In genomic region chr6:109008951-109009760, GRCh38 we compare ENCODE assay signal across 8 cellular contexts.
A peak's percentile ranks its signal among the peaks of the same experiment; 100 is the strongest.
DNase-seq lines count a peak whose midpoint lies in the region; ATAC-seq and TF ChIP-seq lines count a peak whose summit lies in the region.

No MANE protein-coding gene starts in this region.

- CTCF ChIA-PET in CD4-positive, alpha-beta T cell (lab: Charles Lee), result interaction anchor here (0.9 to 2.2 kb wide), 5 partner anchors 13 to 468 kb away, joined by 3 to 8 read pairs (median 3); no protein-coding TSS in a partner anchor

- no peaks in the 10 kb centered on the region for H3K9me3 Mint-ChIP-seq in CD4-positive, alpha-beta T cell
- H3K9me3 Mint-ChIP-seq in endothelial cell (ENCODE audit: unreplicated experiment), result no peaks in the 10 kb centered on the region
- H3K9me3 Mint-ChIP-seq in mesothelial cell of epicardium, result no peaks in the 10 kb centered on the region

- DNase-seq in CD4-positive, alpha-beta T cell, result peak; percentile 81 to 95 (median 88)
- peak; percentile 37 for DNase-seq in HS-5 (ENCODE audit: low read depth)
- peak; percentile 71 for DNase-seq in NOMO-1 treated with DMSO at 0.1 percent for 48 hours (lab: John Stamatoyannopoulos, UW; ENCODE audit: unreplicated experiment)
- peak; percentile 94 for DNase-seq in activated CD8-positive, alpha-beta memory T cell treated with anti-CD3 and anti-CD28 coated beads, Interleukin-2, amount 50 U/mL, for 4 hours
- DNase-seq in endothelial cell (ENCODE audit: low spot score), result peak; percentile 96
- peak; percentile 91 to 94 for DNase-seq in mesothelial cell of epicardium (ENCODE audit: low spot score in 2 of 2, unreplicated experiment in 2 of 2)
- DNase-seq in stimulated activated CD8-positive, alpha-beta memory T cell treated with anti-CD3 and anti-CD28 coated beads, Interleukin-15, amount 100 ng/mL, for 24 hours (ENCODE audit: low read depth), result peak; percentile 81

- no peaks in the 10 kb centered on the region for H3K27me3 Mint-ChIP-seq in CD4-positive, alpha-beta T cell
- H3K27me3 Mint-ChIP-seq in endothelial cell (ENCODE audit: unreplicated experiment) (peaks cover 5% of the 10 kb centered on the region), mesothelial cell of epicardium (ENCODE audit: low read depth) (no peaks in the 10 kb centered on the region)

- peak overlapping the region; percentile 99 for H3K27ac Mint-ChIP-seq in CD4-positive, alpha-beta T cell
- H3K27ac Mint-ChIP-seq in endothelial cell (ENCODE audit: unreplicated experiment) (peak overlapping the region; percentile 52), mesothelial cell of epicardium (peak overlapping the region; percentile 98)

- peaks cover 70% of the 10 kb centered on the region for H3K4me1 Mint-ChIP-seq in CD4-positive, alpha-beta T cell (ENCODE audit: low read depth)
- peaks cover 25% of the 10 kb centered on the region for H3K4me1 Mint-ChIP-seq in endothelial cell (ENCODE audit: unreplicated experiment)
- H3K4me1 Mint-ChIP-seq in mesothelial cell of epicardium, result peaks cover 49% of the 10 kb centered on the region

- H3K4me3 Mint-ChIP-seq in CD4-positive, alpha-beta T cell, result peak overlapping the region; percentile 100
- H3K4me3 Mint-ChIP-seq in endothelial cell (ENCODE audit: unreplicated experiment) (peak overlapping the region; percentile 96), mesothelial cell of epicardium (peak overlapping the region; percentile 95)

- POLR2A ChIA-PET in CD4-positive, alpha-beta T cell (lab: Charles Lee), result interaction anchor here (0.7 to 5.8 kb wide), 23 partner anchors 10 to 453 kb away, joined by 3 to 44 read pairs (median 7); partner anchors contain the start of genes ARMC2, CEP57L1 and SESN1

- H3K9me3 ChIP-seq in CD4-positive, alpha-beta T cell (ENCODE audit: control insufficient read depth, low read length), result no peaks in the 10 kb centered on the region

- peak overlapping the region; percentile 84 for H3K27ac ChIP-seq in CD4-positive, alpha-beta T cell (ENCODE audit: low read depth, low read length)

- intact Hi-C loops in CD4-positive, alpha-beta T cell (cut with DNase I, micrococcal nuclease), result loop anchor here (1.0 to 10.0 kb wide), 8 partner anchors 11 to 686 kb away; partner anchors contain the start of genes AK9 (in 1 of the 2), CD164 (in 1 of the 2), CEP57L1 (in 1 of the 2) and FIG4 (in 1 of the 2)

- peaks cover 14% of the 10 kb centered on the region for H3K36me3 Mint-ChIP-seq in CD4-positive, alpha-beta T cell (ENCODE audit: low read depth)
- H3K36me3 Mint-ChIP-seq in endothelial cell (ENCODE audit: low read depth, unreplicated experiment), result peaks cover 6% of the 10 kb centered on the region
- no peaks in the 10 kb centered on the region for H3K36me3 Mint-ChIP-seq in mesothelial cell of epicardium

- TF ChIP-seq CTCF in CD4-positive, alpha-beta T cell (IDR thresholded peaks at IDR 0.05), result peak; percentile 14
- TF ChIP-seq CTCF in endothelial cell (IDR thresholded peaks at IDR 0.05; ENCODE audit: unreplicated experiment), result peak; percentile 41
- no peak for TF ChIP-seq CTCF in mesothelial cell of epicardium (IDR thresholded peaks at IDR 0.05; ENCODE audit: unreplicated experiment)

- no peaks in the 10 kb centered on the region for H3K27me3 ChIP-seq in CD4-positive, alpha-beta T cell (ENCODE audit: control insufficient read depth, insufficient read depth, low read length)

- peak; percentile 94 for ATAC-seq in CD4-positive, alpha-beta T cell (ENCODE audit: poor library complexity)
- peak; percentile 88 for ATAC-seq in GM19467 (IDR thresholded peaks at IDR 0.05; ENCODE audit: unreplicated experiment)

Comparison
In these comparisons a context has a peak if more than half of its experiments do, and no peak if none do; other contexts are left out.
1. Peak in every context shown above with its lines: DNase-seq, ATAC-seq and H3K27ac ChIP-seq.
2. DNase-seq: peak in every context shown above with its lines; median percentile 96 in endothelial cell; 94 in activated CD8-positive, alpha-beta memory T cell treated with anti-CD3 and anti-CD28 coated beads, Interleukin-2, amount 50 U/mL, for 4 hours; 92 in mesothelial cell of epicardium; 88 in CD4-positive, alpha-beta T cell; 81 in stimulated activated CD8-positive, alpha-beta memory T cell treated with anti-CD3 and anti-CD28 coated beads, Interleukin-15, amount 100 ng/mL, for 24 hours; 71 in NOMO-1 treated with DMSO at 0.1 percent for 48 hours; 37 in HS-5.